Comparison of ENCODE assay signal across 16 cellular contexts in the genomic region with DNA sequence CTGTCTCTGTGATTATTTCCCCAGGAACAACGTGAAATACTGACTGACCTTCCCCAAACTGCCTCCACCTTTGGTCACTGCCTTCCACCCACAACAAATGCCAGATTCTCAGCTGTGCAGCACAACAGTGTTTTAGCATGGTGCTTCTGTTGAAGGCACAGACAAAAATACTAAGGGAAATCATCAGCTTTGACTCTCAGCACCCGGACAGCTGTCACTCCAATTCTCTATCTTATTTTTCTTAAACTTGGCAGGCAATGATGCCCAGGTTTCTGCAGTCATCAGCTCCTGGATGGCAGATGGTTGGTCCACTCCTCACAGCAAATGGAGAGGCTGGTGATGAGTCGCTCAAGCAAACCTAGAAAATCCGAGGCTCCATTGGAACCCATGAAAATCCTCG. TPM values are rescaled to one million over a fixed set of nuclear protein-coding genes. Genes with fewer than 3 reads are reported as not detected.
"Had no signal": no experiment of that assay in that cellular context is flagged by ENCODE, and none has a peak within 500 bp of the region (broad histone marks: within the 10 kb centered on the region; RNA-seq: fewer than 3 reads in every experiment).

No MANE protein-coding gene starts in this region.

- H3K36me3 ChIP-seq: esophagus squamous epithelium, gastroesophageal sphincter, right atrium auricular region, sigmoid colon had no signal

- ATAC-seq: gastroesophageal sphincter, left lobe of liver had no signal

- H3K9me3 ChIP-seq: esophagus squamous epithelium, sigmoid colon had no signal

- H3K4me1 ChIP-seq: gastroesophageal sphincter had no signal

- H3K4me3 ChIP-seq: esophagus squamous epithelium, gastroesophageal sphincter, right atrium auricular region, sigmoid colon had no signal

- H3K27ac ChIP-seq: esophagus squamous epithelium, gastroesophageal sphincter, right atrium auricular region, sigmoid colon had no signal

- DNase-seq: esophagus squamous epithelium; foreskin fibroblast; glutamatergic neuron; islet precursor cell; mammary epithelial cell; natural killer cell; sigmoid colon; small intestine; stimulated activated CD4-positive, alpha-beta T cell treated with anti-CD3 and anti-CD28 coated beads, Interleukin-12 subunit alpha, Interleukin-12 subunit beta, amount 100 ng/mL, for 4 hours; stimulated activated naive CD4-positive, alpha-beta T cell treated with Interleukin-2 at 50 U/mL for 16 hours had no signal

- H3K27me3 ChIP-seq: esophagus squamous epithelium, gastroesophageal sphincter, right atrium auricular region, sigmoid colon had no signal

RNA-seq across cellular contexts. Expression of a gene that starts 2.9 kb away (rescaled TPM):
- total RNA-seq: epithelial cell of proximal tubule, mammary epithelial cell, neural crest cell, osteocyte had no signal
